8 cellular contexts compared by ENCODE assay signal in genomic region chr9:114738581-114739316, GRCh38. TPM values are rescaled to one million over a fixed set of nuclear protein-coding genes. Genes with fewer than 3 reads are reported as not detected.
DNase-seq lines count a peak whose midpoint lies in the region; ATAC-seq, FAIRE-seq and TF ChIP-seq lines count a peak whose summit lies in the region.

No MANE protein-coding gene starts in this region.

- intact Hi-C loops in GM12878 (cut with micrococcal nuclease; ENCODE audit: unreplicated experiment) = loop anchor here (1.0 to 2.0 kb wide), 4 partner anchors 57 to 786 kb away; no protein-coding TSS in a partner anchor

- DNase-seq in CMK (ENCODE audit: low read depth) (peak; percentile 45), GOT3 (lab: John Stamatoyannopoulos, UW) (peak; percentile 26), NCI-H2029 (lab: John Stamatoyannopoulos, UW) (peak; percentile 75), GM12878 (ENCODE audit: low read depth, low spot score) (peak; percentile 24), hypothalamus (lab: John Stamatoyannopoulos, UW) (peak in 41 of 51 donors; percentile 1 to 74 (median 29))
- DNase-seq in stimulated activated CD4-positive, alpha-beta T cell treated with anti-CD3 and anti-CD28 coated beads, Interleukin-12 subunit alpha, Interleukin-12 subunit beta, amount 100 ng/mL, for 24 hours (ENCODE audit: low read depth in 2 of 2) = peak; percentile 40 to 52

- peak; percentile 95 for ATAC-seq in GM12878
- ATAC-seq in HG03108 (IDR thresholded peaks at IDR 0.05; ENCODE audit: unreplicated experiment) = no peak

- no peak overlapping the region for H3K9ac ChIP-seq in GM12878 (ENCODE audit: control insufficient read depth, insufficient read depth, low read length)

- no peak overlapping the region for H3K27ac ChIP-seq in GM12878 (ENCODE audit: control insufficient read depth, insufficient read depth)

- H3K36me3 ChIP-seq in GM12878 (ENCODE audit: control insufficient read depth in 2 of 2, insufficient read depth in 2 of 2, low read length in 1 of 2) = no peaks in the 10 kb centered on the region

- no peaks in the 10 kb centered on the region for H3K4me1 ChIP-seq in GM12878 (ENCODE audit: control insufficient read depth, insufficient read depth, low read length)

- 3% methylated on average over 8 of the region's 8 CpGs for WGBS in GM12878 (ENCODE audit: insufficient coverage, insufficient replicate concordance, low lambda C conversion rate, missing lambda C conversion rate)

- H3K27me3 ChIP-seq in GM12878 (replicated peaks in 1 of 2; ENCODE audit: control insufficient read depth in 2 of 2, insufficient read depth in 2 of 2, low read length in 1 of 2) = peaks cover 1 to 3% of the 10 kb centered on the region in 2 experiments; a peak in 2 of 4 replicates

- H4K20me1 ChIP-seq in GM12878 (ENCODE audit: control insufficient read depth, insufficient read depth) = no peaks in the 10 kb centered on the region

- H2AFZ ChIP-seq in GM12878 (ENCODE audit: control insufficient read depth, low read depth, low read length) = no peak overlapping the region

- SMC1A ChIA-PET in GM12878 (lab: Charles Lee; ENCODE audit: uncharacterized antibody, unreplicated experiment) = interaction anchor here (0.7 to 5.5 kb wide), 16 partner anchors 9 to 785 kb away, joined by 3 to 35 read pairs (median 4); partner anchors contain the start of gene TEX48

- no peak for TF ChIP-seq POLR2A in GM12878 (IDR thresholded peaks at IDR 0.05; ENCODE audit: low read depth, low read length)

- CTCF ChIA-PET in GM12878 (lab: Yijun Ruan, JAX) = interaction anchor here (0.8 to 5.3 kb wide), 19 partner anchors 14 to 333 kb away, joined by 3 to 33 read pairs (median 5); partner anchors contain the start of gene TEX48

- no peaks in the 10 kb centered on the region for H3K79me2 ChIP-seq in GM12878 (ENCODE audit: control insufficient read depth, insufficient read depth, low read length)

- POLR2A ChIA-PET in GM12878 (lab: Charles Lee) = no interaction called here

- peak; percentile 98 for TF ChIP-seq RAD21 in GM12878 (IDR thresholded peaks at IDR 0.05; ENCODE audit: insufficient read depth, low read depth, low read length)

- no peak overlapping the region for H3K4me2 ChIP-seq in GM12878 (ENCODE audit: control insufficient read depth, insufficient read depth)

- no peaks in the 10 kb centered on the region for H3K9me3 ChIP-seq in GM12878 (replicated peaks; ENCODE audit: control insufficient read depth, insufficient read depth, low read length)

- TF ChIP-seq CTCF in GM12878 (IDR thresholded peaks at IDR 0.05 in 2 of 3, conservative IDR thresholded peaks at IDR 0.05 in 1 of 3; ENCODE audit: control insufficient read depth in 2 of 3, extremely low read depth in 1 of 3, insufficient read depth in 1 of 3, low read depth in 3 of 3, low read length in 3 of 3) = peak; percentile 76 to 88 (median 82)

- in situ Hi-C loops in GM12878 (cut with MboI) = loop anchor here (5.0 to 10.0 kb wide), 2 partner anchors 274 to 786 kb away; no protein-coding TSS in a partner anchor

- H3K4me3 ChIP-seq in GM12878 = no peak overlapping the region

- no peak for TF ChIP-seq EP300 in GM12878 (IDR thresholded peaks at IDR 0.05; ENCODE audit: borderline replicate concordance in 1 of 2, control insufficient read depth in 1 of 2, low read depth in 2 of 2, low read length in 2 of 2)

- RAD21 ChIA-PET in GM12878 (lab: Charles Lee; ENCODE audit: unreplicated experiment) = interaction anchor here (1.0 to 2.5 kb wide), 6 partner anchors 58 to 276 kb away, joined by 3 to 17 read pairs (median 8); partner anchors contain the start of gene TEX48

- BruUV-seq in GM12878 (replicated peaks; lab: Mats Ljungman, UMichigan) = no TSS peak

- peak; percentile 66 for FAIRE-seq in TTC549 (lab: Jason Lieb, UNC)
- FAIRE-seq in GM12878 (lab: Jason Lieb, UNC) = peak; percentile 82

TF ChIP-seq in GM12878, 131 proteins besides CTCF, POLR2A, EP300 and RAD21:
- TF ChIP-seq FOXK2 (IDR thresholded peaks at IDR 0.05) = no peak
- no peak for TF ChIP-seq PAX5 (IDR thresholded peaks at IDR 0.05; ENCODE audit: borderline replicate concordance, low read depth, low read length)
- peak; percentile 22; the same call in 1 of the 2 replicates for TF ChIP-seq RUNX3 (IDR thresholded peaks at IDR 0.05; ENCODE audit: low read length)
- TF ChIP-seq MEF2B (IDR thresholded peaks at IDR 0.05; ENCODE audit: partially characterized antibody, poor library complexity, severe bottlenecking) = no peak
- TF ChIP-seq BHLHE40 (IDR thresholded peaks at IDR 0.05; ENCODE audit: borderline replicate concordance in 1 of 2, low read depth in 2 of 2, low read length in 1 of 2) = no peak
- TF ChIP-seq NFYA (IDR thresholded peaks at IDR 0.05; ENCODE audit: borderline replicate concordance, low read depth, low read length) = no peak
- peak; percentile 57; the same call in 1 of the 2 replicates for TF ChIP-seq YY1 (IDR thresholded peaks at IDR 0.05; ENCODE audit: low read depth, low read length)
- TF ChIP-seq RCOR1 (conservative IDR thresholded peaks at IDR 0.05; ENCODE audit: low read depth, low read length) = no peak
- TF ChIP-seq, protein P1, sequence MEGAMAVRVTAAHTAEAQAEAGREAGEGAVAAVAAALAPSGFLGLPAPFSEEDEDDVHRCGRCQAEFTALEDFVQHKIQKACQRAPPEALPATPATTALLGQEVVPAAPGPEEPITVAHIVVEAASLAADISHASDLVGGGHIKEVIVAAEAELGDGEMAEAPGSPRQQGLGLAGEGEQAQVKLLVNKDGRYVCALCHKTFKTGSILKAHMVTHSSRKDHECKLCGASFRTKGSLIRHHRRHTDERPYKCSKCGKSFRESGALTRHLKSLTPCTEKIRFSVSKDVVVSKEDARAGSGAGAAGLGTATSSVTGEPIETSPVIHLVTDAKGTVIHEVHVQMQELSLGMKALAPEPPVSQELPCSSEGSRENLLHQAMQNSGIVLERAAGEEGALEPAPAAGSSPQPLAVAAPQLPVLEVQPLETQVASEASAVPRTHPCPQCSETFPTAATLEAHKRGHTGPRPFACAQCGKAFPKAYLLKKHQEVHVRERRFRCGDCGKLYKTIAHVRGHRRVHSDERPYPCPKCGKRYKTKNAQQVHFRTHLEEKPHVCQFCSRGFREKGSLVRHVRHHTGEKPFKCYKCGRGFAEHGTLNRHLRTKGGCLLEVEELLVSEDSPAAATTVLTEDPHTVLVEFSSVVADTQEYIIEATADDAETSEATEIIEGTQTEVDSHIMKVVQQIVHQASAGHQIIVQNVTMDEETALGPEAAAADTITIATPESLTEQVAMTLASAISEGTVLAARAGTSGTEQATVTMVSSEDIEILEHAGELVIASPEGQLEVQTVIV (IDR thresholded peaks at IDR 0.05; ENCODE audit: borderline replicate concordance, partially characterized antibody) = no peak
- TF ChIP-seq POU2F2 (IDR thresholded peaks at IDR 0.05; ENCODE audit: borderline replicate concordance, low read depth, low read length) = 0 out of 3 replicates have a peak, but pooled peaks have one; percentile 14
- peak; percentile 98 for TF ChIP-seq SMC3 (IDR thresholded peaks at IDR 0.05; ENCODE audit: borderline replicate concordance, low read length)
- peak; percentile 54; the same call in 1 of the 2 replicates for TF ChIP-seq FOXM1 (IDR thresholded peaks at IDR 0.05; ENCODE audit: low read depth, low read length)

RNA-seq across cellular contexts. Expression of gene TEX48, which starts 56.8 kb away (rescaled TPM):
- total RNA-seq in GM12878 (2013; cell fraction: nucleolus; rRNA removed) = not detected in 2 replicates
- total RNA-seq in GM12878 (2014; rRNA removed) (not detected in 2 replicates), GM12878 (2014; rRNA removed; fragmentation: Illumina TruSeq; extraction: Trizol) (not detected in 2 replicates), GM12878 (2021) (not detected in 2 replicates)
- not detected for polyA plus RNA-seq in GM12878 (2011; ENCODE audit: low read depth)
- polyA plus RNA-seq in GM12878 (2011; rRNA removed) (not detected in 2 replicates), GM12878 (2014; fragmentation: Illumina TruSeq; extraction: Trizol) (not detected in 2 replicates), GM12878 (2014; fragmentation: Nextera tagmentation; extraction: Ambion mirVana) (not detected), GM12878 (2014; rRNA removed) (not detected in 2 replicates), GM12878 (2016; fragmentation: Nextera tagmentation; extraction: Ambion mirVana) (not detected)
- not detected in 2 replicates for polyA plus RNA-seq in GM12878 (2011; cell fraction: cytosol; rRNA removed)
- not detected in 2 replicates for polyA plus RNA-seq in GM12878 (2011; cell fraction: nucleus; rRNA removed)
- not detected in 2 replicates for polyA plus RNA-seq in GM12878 (2012)
- not detected in 2 replicates for polyA minus RNA-seq in GM12878 (2011; rRNA and poly(A)+ RNA removed)
- not detected in 2 replicates for polyA minus RNA-seq in GM12878 (2011; cell fraction: cytosol; rRNA and poly(A)+ RNA removed)
- not detected in 2 replicates for polyA minus RNA-seq in GM12878 (2011; cell fraction: nucleus; rRNA and poly(A)+ RNA removed)

Comparison
In these comparisons a context has a peak if more than half of its experiments do, and no peak if none do; other contexts are left out.
1. DNase-seq: peak in every context shown above with its lines; median percentile 75 in NCI-H2029; 46 in stimulated activated CD4-positive, alpha-beta T cell treated with anti-CD3 and anti-CD28 coated beads, Interleukin-12 subunit alpha, Interleukin-12 subunit beta, amount 100 ng/mL, for 24 hours; 45 in CMK; 29 in hypothalamus; 26 in GOT3; 24 in GM12878.